24 cellular contexts compared by ENCODE assay signal in the genomic region with DNA sequence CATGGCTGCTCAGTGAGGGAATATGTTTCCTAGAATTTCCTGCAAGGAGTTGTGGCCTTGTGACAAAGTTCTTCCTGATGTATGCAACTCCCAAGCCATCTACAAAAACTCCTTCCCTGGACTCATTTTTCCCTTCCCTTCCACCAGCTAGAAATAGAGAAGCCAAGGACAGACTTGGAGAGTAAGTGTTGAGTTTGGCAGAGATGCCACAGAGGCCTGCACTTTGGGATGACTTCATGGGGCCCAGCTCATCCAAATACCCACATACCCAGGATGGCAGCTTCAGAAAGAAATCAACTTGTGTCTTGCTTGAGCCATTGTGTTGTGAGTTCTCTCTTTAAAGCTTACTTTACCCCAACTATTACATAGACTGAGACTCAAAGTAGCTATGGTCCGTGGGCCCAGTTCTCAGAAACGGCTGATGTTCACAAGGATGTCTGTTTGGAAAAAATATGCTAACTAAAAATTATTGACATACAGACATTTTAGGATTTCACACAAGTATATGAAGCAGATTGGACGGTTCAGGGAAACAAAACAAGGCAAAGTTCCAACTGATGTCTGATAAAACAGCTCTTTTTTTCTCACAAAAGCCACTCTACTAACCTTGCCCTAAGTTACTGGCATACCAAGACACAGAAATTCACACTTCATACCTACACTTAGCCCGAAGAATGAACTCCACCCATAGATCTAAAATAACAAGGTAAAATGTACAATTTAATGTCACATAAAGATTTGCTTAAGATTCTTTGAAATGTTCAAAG.
DNase-seq lines count a peak whose midpoint lies in the region; ATAC-seq and TF ChIP-seq lines count a peak whose summit lies in the region.
"Had no signal": no experiment of that assay in that cellular context is flagged by ENCODE, and none has a peak within 500 bp of the region (broad histone marks: within the 10 kb centered on the region; RNA-seq: fewer than 3 reads in every experiment).

No MANE protein-coding gene starts in this region.

- TF ChIP-seq CTCF in fibroblast of mammary gland (conservative IDR thresholded peaks at IDR 0.05; ENCODE audit: control insufficient read depth, insufficient read depth, low read depth, low read length) (no peak), smooth muscle cell (IDR thresholded peaks at IDR 0.05; ENCODE audit: borderline replicate concordance, insufficient read depth, poor library complexity, severe bottlenecking) (no peak)

- peak overlapping the region; percentile 8; the same call in 1 of the 2 replicates for H2AFZ ChIP-seq in GM23248
- no peak overlapping the region for H2AFZ ChIP-seq in smooth muscle cell (ENCODE audit: low read depth)
- H2AFZ ChIP-seq: GM23338 had no signal

- H3K27ac ChIP-seq in GM23248 (peak overlapping the region; percentile 66), smooth muscle cell (ENCODE audit: low read depth) (peak overlapping the region; percentile 90)
- H3K27ac ChIP-seq: KMS-11, Peyer's patch had no signal

- no peaks in the 10 kb centered on the region for H3K9me3 ChIP-seq in GM23248 (ENCODE audit: low read depth)
- H3K9me3 ChIP-seq in smooth muscle cell (replicated peaks; ENCODE audit: low read depth) = no peaks in the 10 kb centered on the region
- H3K9me3 ChIP-seq: heart left ventricle, Peyer's patch had no signal

- DNase-seq in GM23248 (peak; percentile 44), fibroblast of mammary gland (ENCODE audit: low read depth) (peak; percentile 20), smooth muscle cell (lab: John Stamatoyannopoulos, UW; ENCODE audit: unreplicated experiment) (no peak), amygdala (lab: John Stamatoyannopoulos, UW) (no peak), 8988T (no peak)
- DNase-seq: activated CD8-positive, alpha-beta T cell treated with anti-CD3 and anti-CD28 coated beads, Interleukin-2, amount 10 ng/mL, durations not matched to agents 7 days and 5 days; activated effector memory CD4-positive, alpha-beta T cell treated with anti-CD3 and anti-CD28 coated beads, Interleukin-2, amount 50 U/mL, for 16 hours; CD4-positive, alpha-beta T cell; heart left ventricle; mesendoderm; naive thymus-derived CD4-positive, alpha-beta T cell; NCI-H1694; NCI-H2171 treated with DMSO at 0.1 percent for 48 hours; NCI-H526; nucleus accumbens; Peyer's patch; stimulated activated CD4-positive, alpha-beta T cell treated with anti-CD3 and anti-CD28 coated beads, Interleukin-2, amount 100 ng/mL, for 48 hours; T-helper 17 cell had no signal

- no peak overlapping the region for H3K9ac ChIP-seq in GM23248
- peak overlapping the region; percentile 43 for H3K9ac ChIP-seq in smooth muscle cell (ENCODE audit: low read depth)
- H3K9ac ChIP-seq: KMS-11 had no signal

- peaks cover 52% of the 10 kb centered on the region for H3F3A ChIP-seq in GM23248 (ENCODE audit: insufficient read depth)
- H3F3A ChIP-seq in smooth muscle cell (ENCODE audit: low read depth) = peaks cover 9% of the 10 kb centered on the region

- H4K20me1 ChIP-seq in GM23248 (ENCODE audit: insufficient read depth) (no peaks in the 10 kb centered on the region), smooth muscle cell (ENCODE audit: low read depth) (no peaks in the 10 kb centered on the region)

- 44 to 49% methylated on average over 4 of the region's 4 CpGs for WGBS in GM23248 (ENCODE audit: low coverage in 1 of 2, low lambda C conversion rate in 2 of 2, missing lambda C conversion rate in 2 of 2), 2 experiments
- WGBS in smooth muscle cell (ENCODE audit: low lambda C conversion rate) = 86% methylated on average over 4 of the region's 4 CpGs

- in situ Hi-C loops in GM23248 (cut with MboI) = no loop called here

- H3K4me2 ChIP-seq in GM23248 (ENCODE audit: unreplicated experiment) (peak overlapping the region; percentile 74), smooth muscle cell (peak overlapping the region; percentile 63)
- H3K4me2 ChIP-seq: GM23338, KMS-11 had no signal

- H3K4me3 ChIP-seq in GM23248 = no peak overlapping the region
- no peak overlapping the region for H3K4me3 ChIP-seq in fibroblast of mammary gland (ENCODE audit: control insufficient read depth, low read depth, low read length)
- no peak overlapping the region for H3K4me3 ChIP-seq in smooth muscle cell
- H3K4me3 ChIP-seq: GM23338, heart left ventricle, Peyer's patch had no signal

- H3K36me3 ChIP-seq in GM23248 (ENCODE audit: low read depth) = no peaks in the 10 kb centered on the region
- H3K36me3 ChIP-seq in smooth muscle cell (ENCODE audit: low read depth) = no peaks in the 10 kb centered on the region
- H3K36me3 ChIP-seq: heart left ventricle, Peyer's patch had no signal

- ATAC-seq in SK-N-SH treated with all-trans-retinoic acid at 6 μM for 48 hours (peak; percentile 11; the same call in 2 of the 3 replicates), HG03520 (IDR thresholded peaks at IDR 0.05; ENCODE audit: unreplicated experiment) (no peak), GM18868 (IDR thresholded peaks at IDR 0.05; ENCODE audit: unreplicated experiment) (no peak)
- ATAC-seq: activated CD8-positive, alpha-beta T cell treated with anti-CD3 and anti-CD28 coated beads, Interleukin-2, amount 10 ng/mL, durations not matched to agents 7 days and 5 days; GM23338; heart left ventricle; naive thymus-derived CD4-positive, alpha-beta T cell; stimulated activated memory B cell treated with anti-CD40 and anti-IgM and Interleukin-4, amounts not matched to agents 10 μg/mL and 1 μg/mL and 100 μg/mL, for 72 hours; T-helper 17 cell had no signal

- no peaks in the 10 kb centered on the region for H3K27me3 ChIP-seq in GM23248 (replicated peaks; ENCODE audit: insufficient read depth)
- no peaks in the 10 kb centered on the region for H3K27me3 ChIP-seq in smooth muscle cell (ENCODE audit: low read depth)
- H3K27me3 ChIP-seq: heart left ventricle, Peyer's patch had no signal

- H3K9me2 ChIP-seq in GM23248 (ENCODE audit: insufficient read depth) = no peaks in the 10 kb centered on the region

- H3K79me2 ChIP-seq in GM23248 (ENCODE audit: insufficient read depth) (no peaks in the 10 kb centered on the region), smooth muscle cell (ENCODE audit: low read depth) (no peaks in the 10 kb centered on the region)

- H3K4me1 ChIP-seq in GM23248 (ENCODE audit: insufficient read depth) (peaks cover 44% of the 10 kb centered on the region), smooth muscle cell (ENCODE audit: low read depth) (peaks cover 14% of the 10 kb centered on the region)
- H3K4me1 ChIP-seq: Peyer's patch had no signal

TF ChIP-seq in SK-N-SH treated with all-trans-retinoic acid at 6 μM for 48 hours, 23 proteins besides CTCF, POLR2A, EP300 and RAD21 (continues in another document):
- TF ChIP-seq ZFP30 (CRISPR knock-in tag; IDR thresholded peaks at IDR 0.05) (no peak), BACH2 (CRISPR knock-in tag; IDR thresholded peaks at IDR 0.05; ENCODE audit: borderline replicate concordance) (no peak), ZNF565 (CRISPR knock-in tag; conservative IDR thresholded peaks at IDR 0.05; ENCODE audit: low read depth) (no peak), ZFP3 (CRISPR knock-in tag; IDR thresholded peaks at IDR 0.05) (no peak), ZNF8 (CRISPR knock-in tag; IDR thresholded peaks at IDR 0.05) (no peak), SNAI2 (CRISPR knock-in tag; IDR thresholded peaks at IDR 0.05) (no peak), RARB (CRISPR knock-in tag; IDR thresholded peaks at IDR 0.05) (no peak), ZNF70 (CRISPR knock-in tag; IDR thresholded peaks at IDR 0.05) (no peak)
- TF ChIP-seq, protein P1, sequence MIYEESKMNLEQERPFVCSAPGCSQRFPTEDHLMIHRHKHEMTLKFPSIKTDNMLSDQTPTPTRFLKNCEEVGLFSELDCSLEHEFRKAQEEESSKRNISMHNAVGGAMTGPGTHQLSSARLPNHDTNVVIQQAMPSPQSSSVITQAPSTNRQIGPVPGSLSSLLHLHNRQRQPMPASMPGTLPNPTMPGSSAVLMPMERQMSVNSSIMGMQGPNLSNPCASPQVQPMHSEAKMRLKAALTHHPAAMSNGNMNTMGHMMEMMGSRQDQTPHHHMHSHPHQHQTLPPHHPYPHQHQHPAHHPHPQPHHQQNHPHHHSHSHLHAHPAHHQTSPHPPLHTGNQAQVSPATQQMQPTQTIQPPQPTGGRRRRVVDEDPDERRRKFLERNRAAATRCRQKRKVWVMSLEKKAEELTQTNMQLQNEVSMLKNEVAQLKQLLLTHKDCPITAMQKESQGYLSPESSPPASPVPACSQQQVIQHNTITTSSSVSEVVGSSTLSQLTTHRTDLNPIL (CRISPR knock-in tag; IDR thresholded peaks at IDR 0.05; ENCODE audit: low read depth) = no peak
- TF ChIP-seq, protein P2, sequence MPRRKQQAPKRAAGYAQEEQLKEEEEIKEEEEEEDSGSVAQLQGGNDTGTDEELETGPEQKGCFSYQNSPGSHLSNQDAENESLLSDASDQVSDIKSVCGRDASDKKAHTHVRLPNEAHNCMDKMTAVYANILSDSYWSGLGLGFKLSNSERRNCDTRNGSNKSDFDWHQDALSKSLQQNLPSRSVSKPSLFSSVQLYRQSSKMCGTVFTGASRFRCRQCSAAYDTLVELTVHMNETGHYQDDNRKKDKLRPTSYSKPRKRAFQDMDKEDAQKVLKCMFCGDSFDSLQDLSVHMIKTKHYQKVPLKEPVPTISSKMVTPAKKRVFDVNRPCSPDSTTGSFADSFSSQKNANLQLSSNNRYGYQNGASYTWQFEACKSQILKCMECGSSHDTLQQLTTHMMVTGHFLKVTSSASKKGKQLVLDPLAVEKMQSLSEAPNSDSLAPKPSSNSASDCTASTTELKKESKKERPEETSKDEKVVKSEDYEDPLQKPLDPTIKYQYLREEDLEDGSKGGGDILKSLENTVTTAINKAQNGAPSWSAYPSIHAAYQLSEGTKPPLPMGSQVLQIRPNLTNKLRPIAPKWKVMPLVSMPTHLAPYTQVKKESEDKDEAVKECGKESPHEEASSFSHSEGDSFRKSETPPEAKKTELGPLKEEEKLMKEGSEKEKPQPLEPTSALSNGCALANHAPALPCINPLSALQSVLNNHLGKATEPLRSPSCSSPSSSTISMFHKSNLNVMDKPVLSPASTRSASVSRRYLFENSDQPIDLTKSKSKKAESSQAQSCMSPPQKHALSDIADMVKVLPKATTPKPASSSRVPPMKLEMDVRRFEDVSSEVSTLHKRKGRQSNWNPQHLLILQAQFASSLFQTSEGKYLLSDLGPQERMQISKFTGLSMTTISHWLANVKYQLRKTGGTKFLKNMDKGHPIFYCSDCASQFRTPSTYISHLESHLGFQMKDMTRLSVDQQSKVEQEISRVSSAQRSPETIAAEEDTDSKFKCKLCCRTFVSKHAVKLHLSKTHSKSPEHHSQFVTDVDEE (CRISPR knock-in tag; IDR thresholded peaks at IDR 0.05) = no peak

Comparison
In these comparisons a context has a peak if more than half of its experiments do, and no peak if none do; other contexts are left out.
1. DNase-seq: peak in GM23248 (single experiment) and fibroblast of mammary gland (single experiment); none in smooth muscle cell (single experiment), amygdala (0 of 56) and 8988T (single experiment).